8 cellular contexts compared by ENCODE assay signal in the genomic region with DNA sequence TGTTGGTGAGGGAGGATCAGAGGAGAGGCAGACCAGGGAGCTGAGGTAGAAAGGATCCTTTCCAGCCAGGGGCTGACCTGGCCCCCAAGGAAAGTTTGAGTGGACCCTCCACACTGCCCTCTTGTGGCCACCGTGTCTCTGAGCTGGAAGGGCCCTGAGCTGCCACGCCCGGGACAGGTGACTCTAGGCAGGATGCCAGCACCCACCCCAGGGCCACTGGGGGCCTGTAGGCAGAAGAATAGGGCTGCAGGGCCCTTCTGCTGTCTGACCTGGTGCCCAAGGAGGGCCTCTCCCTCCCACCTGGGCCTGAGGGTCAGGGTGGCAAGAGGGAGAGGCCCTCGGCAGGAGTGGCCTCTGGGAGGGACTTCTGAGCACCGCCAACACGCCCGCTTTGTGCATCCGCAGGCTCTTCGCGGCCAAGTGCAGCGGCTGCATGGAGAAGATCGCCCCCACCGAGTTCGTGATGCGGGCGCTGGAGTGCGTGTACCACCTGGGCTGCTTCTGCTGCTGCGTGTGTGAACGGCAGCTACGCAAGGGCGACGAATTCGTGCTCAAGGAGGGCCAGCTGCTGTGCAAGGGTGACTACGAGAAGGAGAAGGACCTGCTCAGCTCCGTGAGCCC.
DNase-seq lines count a peak whose midpoint lies in the region; ATAC-seq, FAIRE-seq and TF ChIP-seq lines count a peak whose summit lies in the region.

No MANE protein-coding gene starts in this region.

- no peak for TF ChIP-seq EP300 in Ishikawa (IDR thresholded peaks at IDR 0.05; ENCODE audit: borderline replicate concordance)

- no peak for ATAC-seq in GM18498 (IDR thresholded peaks at IDR 0.05; ENCODE audit: unreplicated experiment)

- H3K27ac Mint-ChIP-seq in activated CD4-positive, alpha-beta T cell treated with anti-CD3 and anti-CD28 coated beads, Interleukin-2, amount 10 ng/mL, durations not matched to agents 7 days and 5 days, result no peak overlapping the region
- peak overlapping the region in 1 of 3 experiments; percentile 33 for H3K27ac Mint-ChIP-seq in nephron

- POLR2A ChIA-PET in activated CD4-positive, alpha-beta T cell treated with anti-CD3 and anti-CD28 coated beads, Interleukin-2, amount 10 ng/mL, durations not matched to agents 7 days and 5 days (lab: Charles Lee), result interaction anchor here (0.5 kb wide), 1 partner anchor 39 kb away, joined by 5 read pairs; no protein-coding TSS in a partner anchor

- H3K36me3 Mint-ChIP-seq in activated CD4-positive, alpha-beta T cell treated with anti-CD3 and anti-CD28 coated beads, Interleukin-2, amount 10 ng/mL, durations not matched to agents 7 days and 5 days (ENCODE audit: low read depth), result no peaks in the 10 kb centered on the region
- no peaks in the 10 kb centered on the region for H3K36me3 Mint-ChIP-seq in nephron (ENCODE audit: low read depth)

- no peaks in the 10 kb centered on the region for H3K9me3 Mint-ChIP-seq in activated CD4-positive, alpha-beta T cell treated with anti-CD3 and anti-CD28 coated beads, Interleukin-2, amount 10 ng/mL, durations not matched to agents 7 days and 5 days
- no peaks in the 10 kb centered on the region for H3K9me3 Mint-ChIP-seq in nephron

- FAIRE-seq in urothelium cell line (lab: Jason Lieb, UNC), result no peak

- TF ChIP-seq RAD21 in Ishikawa (IDR thresholded peaks at IDR 0.05; ENCODE audit: low read depth), result peak; percentile 57; the same call in 1 of the 2 replicates

- peak; percentile 64 to 75 (median 71) for TF ChIP-seq CTCF in nephron (IDR thresholded peaks at IDR 0.05; ENCODE audit: unreplicated experiment in 3 of 3)

- DNase-seq in COR-L47 (lab: John Stamatoyannopoulos, UW) (peak; percentile 29), urothelium cell line (ENCODE audit: low spot score) (peak; percentile 64), middle frontal gyrus (ENCODE audit: extremely low spot score, low spot score) (no peak)
- DNase-seq in activated CD4-positive, alpha-beta T cell treated with anti-CD3 and anti-CD28 coated beads, Interleukin-2, amount 10 ng/mL, durations not matched to agents 7 days and 5 days, result peak; percentile 64
- DNase-seq in effector CD8-positive, alpha-beta T cell (lab: John Stamatoyannopoulos, UW), result peak; percentile 14

- no peak overlapping the region for H3K4me3 Mint-ChIP-seq in activated CD4-positive, alpha-beta T cell treated with anti-CD3 and anti-CD28 coated beads, Interleukin-2, amount 10 ng/mL, durations not matched to agents 7 days and 5 days
- peak overlapping the region in 1 of 3 experiments; percentile 62 for H3K4me3 Mint-ChIP-seq in nephron

- peaks cover 33% of the 10 kb centered on the region for H3K27me3 Mint-ChIP-seq in activated CD4-positive, alpha-beta T cell treated with anti-CD3 and anti-CD28 coated beads, Interleukin-2, amount 10 ng/mL, durations not matched to agents 7 days and 5 days
- peaks cover 62% of the 10 kb centered on the region for H3K27me3 Mint-ChIP-seq in nephron (ENCODE audit: low read depth)

- no peaks in the 10 kb centered on the region for H3K4me1 Mint-ChIP-seq in activated CD4-positive, alpha-beta T cell treated with anti-CD3 and anti-CD28 coated beads, Interleukin-2, amount 10 ng/mL, durations not matched to agents 7 days and 5 days
- no peaks in the 10 kb centered on the region for H3K4me1 Mint-ChIP-seq in nephron

- CTCF ChIA-PET in activated CD4-positive, alpha-beta T cell treated with anti-CD3 and anti-CD28 coated beads, Interleukin-2, amount 10 ng/mL, durations not matched to agents 7 days and 5 days (lab: Charles Lee), result interaction anchor here (1.0 to 1.6 kb wide), 10 partner anchors 9 to 191 kb away, joined by 3 to 8 read pairs (median 4); no protein-coding TSS in a partner anchor

TF ChIP-seq in Ishikawa, 13 proteins besides CTCF, POLR2A, EP300 and RAD21:
- peak; percentile 70 for TF ChIP-seq NFIC (IDR thresholded peaks at IDR 0.05)
- TF ChIP-seq, protein P1, sequence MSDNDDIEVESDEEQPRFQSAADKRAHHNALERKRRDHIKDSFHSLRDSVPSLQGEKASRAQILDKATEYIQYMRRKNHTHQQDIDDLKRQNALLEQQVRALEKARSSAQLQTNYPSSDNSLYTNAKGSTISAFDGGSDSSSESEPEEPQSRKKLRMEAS (IDR thresholded peaks at IDR 0.05), result no peak
- TF ChIP-seq YY1 (IDR thresholded peaks at IDR 0.05; ENCODE audit: low read depth), result no peak
- TF ChIP-seq, protein P2, sequence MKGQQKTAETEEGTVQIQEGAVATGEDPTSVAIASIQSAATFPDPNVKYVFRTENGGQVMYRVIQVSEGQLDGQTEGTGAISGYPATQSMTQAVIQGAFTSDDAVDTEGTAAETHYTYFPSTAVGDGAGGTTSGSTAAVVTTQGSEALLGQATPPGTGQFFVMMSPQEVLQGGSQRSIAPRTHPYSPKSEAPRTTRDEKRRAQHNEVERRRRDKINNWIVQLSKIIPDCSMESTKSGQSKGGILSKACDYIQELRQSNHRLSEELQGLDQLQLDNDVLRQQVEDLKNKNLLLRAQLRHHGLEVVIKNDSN (IDR thresholded peaks at IDR 0.05), result peak; percentile 44
- TF ChIP-seq ZBTB7A (IDR thresholded peaks at IDR 0.05; ENCODE audit: low read depth), result no peak
